14 cellular contexts compared by ENCODE assay signal in the genomic region with DNA sequence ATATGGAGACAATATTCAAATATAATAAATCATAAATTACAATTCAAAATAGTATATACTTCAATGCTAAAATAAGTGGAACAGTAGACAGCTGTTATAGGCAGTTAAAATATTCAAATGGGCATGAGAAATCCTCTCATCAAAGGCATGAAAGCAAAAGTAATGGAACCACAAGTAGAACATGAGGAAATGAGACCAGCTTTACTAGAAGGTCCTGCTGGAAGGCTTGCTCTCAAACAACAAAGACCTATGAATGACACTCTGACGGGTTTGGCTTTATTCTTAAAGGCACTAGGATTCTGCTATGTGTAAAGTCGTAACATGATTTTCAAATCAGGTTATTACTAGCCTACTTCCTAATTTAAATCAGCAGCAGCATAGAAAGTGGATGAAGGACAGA.
DNase-seq lines count a peak whose midpoint lies in the region; ATAC-seq and TF ChIP-seq lines count a peak whose summit lies in the region.
"Had no signal": no experiment of that assay in that cellular context is flagged by ENCODE, and none has a peak within 500 bp of the region (broad histone marks: within the 10 kb centered on the region; RNA-seq: fewer than 3 reads in every experiment).

No MANE protein-coding gene starts in this region.

- peak overlapping the region; percentile 93 to 94 for H3K27ac Mint-ChIP-seq in effector memory CD8-positive, alpha-beta T cell
- H3K27ac Mint-ChIP-seq: nephron progenitor cell had no signal

- peaks cover 0 to 1% of the 10 kb centered on the region in 2 donors for H3K9me3 Mint-ChIP-seq in effector memory CD8-positive, alpha-beta T cell

- H3K4me3 Mint-ChIP-seq in effector memory CD8-positive, alpha-beta T cell, result no peak overlapping the region
- H3K4me3 Mint-ChIP-seq: nephron progenitor cell had no signal

- no peak for TF ChIP-seq CTCF in uterus (IDR thresholded peaks at IDR 0.05)

- H3K36me3 Mint-ChIP-seq in effector memory CD8-positive, alpha-beta T cell (ENCODE audit: insufficient read depth), result peaks cover 13% of the 10 kb centered on the region

- H3K27ac ChIP-seq in uterus, result no peak overlapping the region
- H3K27ac ChIP-seq: testis had no signal

- no peak for TF ChIP-seq POLR2A in uterus (IDR thresholded peaks at IDR 0.05)

- no peak for DNase-seq in effector memory CD8-positive, alpha-beta T cell
- DNase-seq in COR-L47 (lab: John Stamatoyannopoulos, UW) (no peak), amniotic stem cell (lab: John Stamatoyannopoulos, UW) (no peak), uterus (no peak)
- DNase-seq: activated CD4-positive, alpha-beta T cell treated with anti-CD3 and anti-CD28 coated beads, Interleukin-2, amount 50 U/mL, for 48 hours; Kasumi-1; NCI-H510A; nephron progenitor cell; stimulated activated CD4-positive, alpha-beta T cell treated with anti-CD3 and anti-CD28 coated beads, Interleukin-2, amount 100 ng/mL, for 24 hours; testis had no signal

- H3K9me3 ChIP-seq in uterus, result no peaks in the 10 kb centered on the region
- H3K9me3 ChIP-seq: HAP-1, testis had no signal

- H3K4me1 ChIP-seq in uterus, result no peaks in the 10 kb centered on the region
- H3K4me1 ChIP-seq: testis had no signal

- H3K4me3 ChIP-seq in uterus, result no peak overlapping the region
- H3K4me3 ChIP-seq: HAP-1, testis had no signal

- peak; percentile 80 for ATAC-seq in GM18868 (IDR thresholded peaks at IDR 0.05; ENCODE audit: unreplicated experiment)
- peak; percentile 85 for ATAC-seq in GM21390 (IDR thresholded peaks at IDR 0.05; ENCODE audit: unreplicated experiment)
- peak; percentile 63 for ATAC-seq in HG03108 (IDR thresholded peaks at IDR 0.05; ENCODE audit: unreplicated experiment)
- no peak for ATAC-seq in effector memory CD8-positive, alpha-beta T cell (replicated peaks)

- peaks cover 27 to 53% of the 10 kb centered on the region in 2 donors for H3K4me1 Mint-ChIP-seq in effector memory CD8-positive, alpha-beta T cell (ENCODE audit: low read depth in 2 of 2)
- H3K4me1 Mint-ChIP-seq: nephron progenitor cell had no signal

- no peaks in the 10 kb centered on the region for H3K36me3 ChIP-seq in uterus

- H3K27me3 Mint-ChIP-seq in effector memory CD8-positive, alpha-beta T cell, result no peaks in the 10 kb centered on the region

- intact Hi-C loops in uterus (cut with DNase I; ENCODE audit: low total_unique reads), result no loop called here

- no peaks in the 10 kb centered on the region for H3K27me3 ChIP-seq in uterus
- H3K27me3 ChIP-seq: testis had no signal
